Comparison of ENCODE assay signal across 10 cellular contexts in the genomic region with DNA sequence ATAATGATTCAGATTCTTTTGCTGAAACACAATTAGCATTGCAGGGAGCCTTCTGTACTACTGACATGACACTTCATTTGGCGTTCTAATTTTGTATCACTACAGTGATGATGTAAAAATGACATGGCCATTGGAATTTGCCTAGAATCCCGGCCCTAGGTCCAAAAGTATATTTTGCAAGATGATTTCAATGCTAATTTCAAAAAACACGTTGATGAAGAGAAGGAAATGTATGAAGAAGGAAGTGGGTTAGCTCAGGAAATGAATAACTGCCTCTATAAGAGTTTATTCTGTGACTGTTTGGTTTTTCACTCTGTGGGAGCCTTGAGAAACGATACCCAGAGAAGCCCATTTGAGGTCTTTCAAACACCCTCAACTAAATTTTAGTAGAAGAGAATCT. TPM values are rescaled to one million over a fixed set of nuclear protein-coding genes. Genes with fewer than 3 reads are reported as not detected.
DNase-seq lines count a peak whose midpoint lies in the region; ATAC-seq and TF ChIP-seq lines count a peak whose summit lies in the region.
"Had no signal": no experiment of that assay in that cellular context is flagged by ENCODE, and none has a peak within 500 bp of the region (broad histone marks: within the 10 kb centered on the region; RNA-seq: fewer than 3 reads in every experiment).

No MANE protein-coding gene starts in this region.

- BruUV-seq in MCF 10A (replicated peaks; lab: Mats Ljungman, UMichigan), result no TSS peak

- POLR2A ChIA-PET in MCF 10A (lab: Yijun Ruan, JAX), result interaction anchor here (0.7 to 1.5 kb wide), 2 partner anchors 45 to 59 kb away, joined by 4 to 5 read pairs; partner anchors contain the start of genes NMRK1 and OSTF1

- H3K4me3 Mint-ChIP-seq in MCF 10A (ENCODE audit: unreplicated experiment), result no peak overlapping the region

- H3K27ac ChIP-seq in SK-N-MC (peak overlapping the region; percentile 83), left lung (peak overlapping the region; percentile 36 to 84), prostate gland (no peak overlapping the region), foreskin keratinocyte (no peak overlapping the region)

- H3K9me3 ChIP-seq in SK-N-MC (ENCODE audit: low read depth, low read length), result no peaks in the 10 kb centered on the region
- peaks cover 0 to 7% of the 10 kb centered on the region in 2 donors for H3K9me3 ChIP-seq in left lung
- no peaks in the 10 kb centered on the region for H3K9me3 ChIP-seq in prostate gland

- no peak for TF ChIP-seq CTCF in left lung (IDR thresholded peaks at IDR 0.05)
- no peak for TF ChIP-seq CTCF in prostate gland (IDR thresholded peaks at IDR 0.05)
- TF ChIP-seq CTCF in MCF 10A (IDR thresholded peaks at IDR 0.05; ENCODE audit: unreplicated experiment), result no peak
- TF ChIP-seq CTCF in foreskin keratinocyte (conservative IDR thresholded peaks at IDR 0.05), result no peak

- intact Hi-C loops in left lung (cut with DNase I) (loop anchor here in 1 of 2 donors (10.0 kb wide), 1 partner anchor 63 kb away; the partner anchor contains the start of genes NMRK1 and OSTF1), prostate gland (cut with DNase I) (no loop called here), MCF 10A (cut with micrococcal nuclease) (no loop called here)

- WGBS in prostate gland, result 73% methylated on average over 4 of the region's 4 CpGs

- H3K4me1 Mint-ChIP-seq in MCF 10A (ENCODE audit: insufficient read depth, unreplicated experiment), result no peaks in the 10 kb centered on the region

- no peak for TF ChIP-seq POLR2A in prostate gland (IDR thresholded peaks at IDR 0.05)

- DNase-seq in ELR (ENCODE audit: low read depth), result peak; percentile 73
- peak; percentile 39 for DNase-seq in SK-N-MC (ENCODE audit: low read depth, low spot score)
- DNase-seq in left lung, result no peak
- DNase-seq in NCI-H1694 (lab: John Stamatoyannopoulos, UW), result no peak
- DNase-seq in prostate gland (ENCODE audit: low spot score), result no peak
- DNase-seq in MCF 10A (ENCODE audit: unreplicated experiment), result no peak
- DNase-seq in foreskin keratinocyte, result no peak
- DNase-seq: left ventricle myocardium superior, NCI-H2171 had no signal

- H3K27me3 ChIP-seq in left lung (no peaks in the 10 kb centered on the region), prostate gland (replicated peaks; ENCODE audit: insufficient read depth) (no peaks in the 10 kb centered on the region), foreskin keratinocyte (no peaks in the 10 kb centered on the region)

- H3K4me1 ChIP-seq in left lung (peaks cover 0 to 65% of the 10 kb centered on the region in 2 donors), prostate gland (replicated peaks) (no peaks in the 10 kb centered on the region), foreskin keratinocyte (no peaks in the 10 kb centered on the region)

- H3K4me3 ChIP-seq in SK-N-MC, result peak overlapping the region; percentile 47
- no peak overlapping the region for H3K4me3 ChIP-seq in left lung
- no peak overlapping the region for H3K4me3 ChIP-seq in prostate gland

- H3K27ac Mint-ChIP-seq in MCF 10A (ENCODE audit: low read depth, unreplicated experiment), result no peak overlapping the region

- CTCF ChIA-PET in MCF 10A (lab: Yijun Ruan, JAX), result no interaction called here

- H3K27me3 Mint-ChIP-seq in MCF 10A (ENCODE audit: insufficient read depth, unreplicated experiment), result no peaks in the 10 kb centered on the region

- no peaks in the 10 kb centered on the region for H3K36me3 ChIP-seq in SK-N-MC (ENCODE audit: insufficient read depth, low read length)
- H3K36me3 ChIP-seq in left lung, result peaks cover 0 to 68% of the 10 kb centered on the region in 2 donors
- peaks cover 0 to 3% of the 10 kb centered on the region in 2 donors for H3K36me3 ChIP-seq in prostate gland

- H3K9ac ChIP-seq in SK-N-MC (ENCODE audit: insufficient read length), result no peak overlapping the region

- H3K36me3 Mint-ChIP-seq in MCF 10A (ENCODE audit: insufficient read depth, unreplicated experiment), result peaks cover 23% of the 10 kb centered on the region

- H3K9me3 Mint-ChIP-seq in MCF 10A (ENCODE audit: unreplicated experiment), result peaks cover 12% of the 10 kb centered on the region

- ATAC-seq in GM21737 (IDR thresholded peaks at IDR 0.05; ENCODE audit: unreplicated experiment) (peak; percentile 46), left lung (no peak), foreskin keratinocyte (no peak)
- ATAC-seq: left ventricle myocardium superior had no signal

RNA-seq across cellular contexts. Expression of gene OSTF1, which starts 59.3 kb away (rescaled TPM):
- total RNA-seq in left lung (10 to 100 TPM; 62.4 to 94.7 TPM), prostate gland (10 to 100 TPM; 24.5 to 35.8 TPM), MCF 10A (2022) (18.3 and 21.1 TPM in 2 replicates), foreskin keratinocyte (48.1 and 50.0 TPM in 2 replicates)
- polyA plus RNA-seq in foreskin keratinocyte, result 38.7 and 43.8 TPM in 2 replicates

RNA-seq across cellular contexts. Expression of gene NMRK1, which starts 59.7 kb away (rescaled TPM):
- total RNA-seq in left lung, result 10 to 100 TPM; 26.0 to 29.1 TPM
- total RNA-seq in prostate gland, result 10 to 100 TPM; 16.2 to 34.1 TPM
- total RNA-seq in MCF 10A (2022), result 24.6 and 35.5 TPM in 2 replicates
- 18.5 and 20.3 TPM in 2 replicates for total RNA-seq in foreskin keratinocyte
- 21.5 and 22.5 TPM in 2 replicates for polyA plus RNA-seq in foreskin keratinocyte

Comparison
In these comparisons a context has a peak if more than half of its experiments do, and no peak if none do; other contexts are left out.
1. DNase-seq: peak in ELR (single experiment) and SK-N-MC (single experiment); none in left lung (0 of 2), NCI-H1694 (single experiment), prostate gland (single experiment), MCF 10A (single experiment) and foreskin keratinocyte (0 of 2).
2. H3K27ac ChIP-seq: peak in SK-N-MC (single experiment) and left lung (2 of 2); none in prostate gland (0 of 2) and foreskin keratinocyte (single experiment).